8 cellular contexts compared by ENCODE assay signal in the genomic region with DNA sequence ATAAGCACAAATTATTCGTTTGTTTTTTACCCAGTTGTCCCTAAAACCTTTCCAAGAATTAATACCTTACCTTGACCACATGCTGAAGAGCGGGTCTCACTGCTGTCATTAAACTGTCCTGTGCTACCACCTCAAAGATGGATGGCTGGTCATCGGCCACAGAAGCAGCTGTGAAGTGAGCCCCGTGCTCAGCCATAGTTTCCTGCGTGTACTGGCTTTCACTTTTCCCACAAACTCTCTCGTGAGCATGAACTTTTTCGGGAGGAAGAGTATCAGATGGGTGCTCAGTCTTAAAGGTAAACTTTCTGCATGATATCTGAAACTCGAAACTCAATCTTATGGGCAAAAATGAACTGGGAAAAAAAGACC. TPM values are rescaled to one million over a fixed set of nuclear protein-coding genes. Genes with fewer than 3 reads are reported as not detected.
DNase-seq lines count a peak whose midpoint lies in the region; ATAC-seq and TF ChIP-seq lines count a peak whose summit lies in the region.

No MANE protein-coding gene starts in this region.

- WGBS in heart right ventricle, 2 donors = 2 to 3% methylated on average over 8 of the region's 8 CpGs

- peaks cover 28% of the 10 kb centered on the region for H3K4me1 Mint-ChIP-seq in activated CD8-positive, alpha-beta T cell treated with anti-CD3 and anti-CD28 coated beads, Interleukin-2, amount 10 ng/mL, durations not matched to agents 7 days and 5 days (ENCODE audit: low read depth)

- H3K27ac ChIP-seq in heart right ventricle = peak overlapping the region; percentile 89 to 98 (median 93)

- H3K4me1 ChIP-seq in heart right ventricle = peaks cover 6 to 25% (median 22%) of the 10 kb centered on the region in 9 donors

- intact Hi-C loops in heart right ventricle (cut with DNase I) = no loop called here

- ATAC-seq in activated CD8-positive, alpha-beta T cell treated with anti-CD3 and anti-CD28 coated beads, Interleukin-2, amount 10 ng/mL, durations not matched to agents 7 days and 5 days = peak; percentile 10
- ATAC-seq in heart right ventricle (peak; percentile 3 to 60 (median 48)), HG03565 (IDR thresholded peaks at IDR 0.05; ENCODE audit: unreplicated experiment) (no peak)

- H3K4me3 Mint-ChIP-seq in activated CD8-positive, alpha-beta T cell treated with anti-CD3 and anti-CD28 coated beads, Interleukin-2, amount 10 ng/mL, durations not matched to agents 7 days and 5 days = peak overlapping the region; percentile 93

- no peak for TF ChIP-seq CTCF in heart right ventricle (IDR thresholded peaks at IDR 0.05)

- H3K27me3 ChIP-seq in heart right ventricle = no peaks in the 10 kb centered on the region

- peak overlapping the region; percentile 96 for H3K27ac Mint-ChIP-seq in activated CD8-positive, alpha-beta T cell treated with anti-CD3 and anti-CD28 coated beads, Interleukin-2, amount 10 ng/mL, durations not matched to agents 7 days and 5 days

- CTCF ChIA-PET in activated CD8-positive, alpha-beta T cell treated with anti-CD3 and anti-CD28 coated beads, Interleukin-2, amount 10 ng/mL, durations not matched to agents 7 days and 5 days (lab: Charles Lee) = interaction anchor here (1.4 to 2.6 kb wide), 8 partner anchors 9 to 265 kb away, joined by 5 to 18 read pairs (median 10); partner anchors contain the start of gene AP2B1

- peak; percentile 10 for DNase-seq in activated naive CD4-positive, alpha-beta T cell treated with Interleukin-2 at 50 U/mL for 16 hours
- no peak for DNase-seq in activated naive CD4-positive, alpha-beta T cell (lab: John Stamatoyannopoulos, UW)
- DNase-seq in activated CD8-positive, alpha-beta T cell treated with anti-CD3 and anti-CD28 coated beads, Interleukin-2, amount 10 ng/mL, durations not matched to agents 7 days and 5 days = peak; percentile 37
- DNase-seq in heart right ventricle = no peak
- DNase-seq in skeletal muscle cell (ENCODE audit: low read depth) = no peak
- DNase-seq in NCI-H1417 treated with DMSO at 0.1 percent for 48 hours (lab: John Stamatoyannopoulos, UW) = no peak
- DNase-seq in retina = no peak

- POLR2A ChIA-PET in activated CD8-positive, alpha-beta T cell treated with anti-CD3 and anti-CD28 coated beads, Interleukin-2, amount 10 ng/mL, durations not matched to agents 7 days and 5 days (lab: Charles Lee) = interaction anchor here (0.7 to 6.2 kb wide), 16 partner anchors 10 to 364 kb away, joined by 3 to 106 read pairs (median 6); partner anchors contain the start of genes AP2B1, SLFN12L and SLFN5

- peaks cover 0 to 44% (median 6%) of the 10 kb centered on the region in 9 donors for H3K36me3 ChIP-seq in heart right ventricle

- H3K9me3 ChIP-seq in heart right ventricle = no peaks in the 10 kb centered on the region

- H3K27me3 Mint-ChIP-seq in activated CD8-positive, alpha-beta T cell treated with anti-CD3 and anti-CD28 coated beads, Interleukin-2, amount 10 ng/mL, durations not matched to agents 7 days and 5 days (ENCODE audit: low read depth) = no peaks in the 10 kb centered on the region

- no peaks in the 10 kb centered on the region for H3K9me3 Mint-ChIP-seq in activated CD8-positive, alpha-beta T cell treated with anti-CD3 and anti-CD28 coated beads, Interleukin-2, amount 10 ng/mL, durations not matched to agents 7 days and 5 days (ENCODE audit: insufficient read depth)

- H3K4me3 ChIP-seq in heart right ventricle (peak overlapping the region; percentile 46 to 97 (median 76)), skeletal muscle cell (ENCODE audit: low read depth, low read length) (peak overlapping the region; percentile 78)

- H3K36me3 Mint-ChIP-seq in activated CD8-positive, alpha-beta T cell treated with anti-CD3 and anti-CD28 coated beads, Interleukin-2, amount 10 ng/mL, durations not matched to agents 7 days and 5 days (ENCODE audit: low read depth) = peaks cover 15% of the 10 kb centered on the region

RNA-seq across cellular contexts. Expression of gene PEX12, which starts 0.6 kb away (rescaled TPM):
- total RNA-seq in activated CD8-positive, alpha-beta T cell treated with anti-CD3 and anti-CD28 coated beads, Interleukin-2, amount 10 ng/mL, durations not matched to agents 7 days and 5 days = 1 to 10 TPM; 4.0 to 4.1 TPM
- total RNA-seq in heart right ventricle = 10 to 100 TPM in 2 of 10 donors, 1 to 10 TPM in 8; 6.6 to 11.2 (median 9.0) TPM
- polyA plus RNA-seq in heart right ventricle = 1 to 10 TPM; 2.6 to 3.6 TPM

RNA-seq across cellular contexts. Expression of gene AP2B1, which starts 9.3 kb away (rescaled TPM):
- 100 to 1,000 TPM; 161 to 172 TPM for total RNA-seq in activated CD8-positive, alpha-beta T cell treated with anti-CD3 and anti-CD28 coated beads, Interleukin-2, amount 10 ng/mL, durations not matched to agents 7 days and 5 days
- 100 to 1,000 TPM; 107 to 173 (median 130) TPM for total RNA-seq in heart right ventricle
- 10 to 100 TPM; 20.0 to 38.8 TPM for polyA plus RNA-seq in heart right ventricle

RNA-seq across cellular contexts. Expression of gene SLFN14, which starts 17.2 kb away (rescaled TPM):
- total RNA-seq in activated CD8-positive, alpha-beta T cell treated with anti-CD3 and anti-CD28 coated beads, Interleukin-2, amount 10 ng/mL, durations not matched to agents 7 days and 5 days = not detected
- under 1 TPM in 1 of 10 donors, not detected in 9; 0.09 TPM for total RNA-seq in heart right ventricle
- not detected for polyA plus RNA-seq in heart right ventricle

RNA-seq across cellular contexts. Expression of gene SLFN12L, which starts 40.3 kb away (rescaled TPM):
- total RNA-seq in activated CD8-positive, alpha-beta T cell treated with anti-CD3 and anti-CD28 coated beads, Interleukin-2, amount 10 ng/mL, durations not matched to agents 7 days and 5 days = 100 to 1,000 TPM; 115 to 123 TPM
- 1 to 10 TPM in 3 of 10 donors, under 1 TPM in 7; 0.20 to 4.5 (median 0.69) TPM for total RNA-seq in heart right ventricle
- polyA plus RNA-seq in heart right ventricle = under 1 TPM; 0.06 to 0.73 TPM

Comparison
In these comparisons a context has a peak if more than half of its experiments do, and no peak if none do; other contexts are left out.
1. DNase-seq: peak in activated naive CD4-positive, alpha-beta T cell treated with Interleukin-2 at 50 U/mL for 16 hours (single experiment) and activated CD8-positive, alpha-beta T cell treated with anti-CD3 and anti-CD28 coated beads, Interleukin-2, amount 10 ng/mL, durations not matched to agents 7 days and 5 days (single experiment); none in activated naive CD4-positive, alpha-beta T cell (0 of 4), heart right ventricle (0 of 2), skeletal muscle cell (single experiment), NCI-H1417 treated with DMSO at 0.1 percent for 48 hours (single experiment) and retina (single experiment).